12 cellular contexts compared by ENCODE assay signal in the genomic region with DNA sequence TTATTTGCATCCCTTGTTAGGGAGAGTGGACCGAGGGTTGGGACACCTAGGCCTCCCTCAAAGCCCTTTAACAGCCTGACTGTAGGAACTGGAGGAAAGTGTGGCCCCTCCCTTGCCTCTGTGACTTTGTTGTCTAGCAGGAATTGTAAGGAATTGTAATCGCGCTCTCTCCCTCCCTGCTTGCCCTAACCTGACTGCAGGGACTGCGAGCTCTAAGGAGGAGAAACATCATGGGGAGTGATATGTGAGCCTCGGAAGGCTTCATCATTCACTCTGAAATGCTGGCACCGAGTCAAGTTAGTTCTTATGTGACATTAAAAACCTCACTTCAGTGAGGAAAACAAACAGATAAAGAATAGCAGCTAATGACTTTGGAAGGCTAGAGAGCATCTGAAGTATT. TPM values are rescaled to one million over a fixed set of nuclear protein-coding genes. Genes with fewer than 3 reads are reported as not detected.
"Had no signal": no experiment of that assay in that cellular context is flagged by ENCODE, and none has a peak within 500 bp of the region (broad histone marks: within the 10 kb centered on the region; RNA-seq: fewer than 3 reads in every experiment).

No MANE protein-coding gene starts in this region.

- H3K4me3 ChIP-seq: ascending aorta, pancreas, stomach had no signal

- H3K27me3 ChIP-seq: ascending aorta, foreskin keratinocyte, pancreas had no signal

- H3K36me3 ChIP-seq: ascending aorta, pancreas, stomach had no signal

- FAIRE-seq: pancreas had no signal

- DNase-seq: activated CD4-positive, alpha-beta T cell treated with anti-CD3 and anti-CD28 coated beads for 48 hours; activated CD8-positive, alpha-beta memory T cell treated with anti-CD3 and anti-CD28 coated beads, Interleukin-2, amount 50 U/mL, for 48 hours; activated CD8-positive, alpha-beta T cell treated with anti-CD3 and anti-CD28 coated beads, Interleukin-2, amount 10 ng/mL, durations not matched to agents 7 days and 5 days; activated naive CD4-positive, alpha-beta T cell; foreskin keratinocyte; left colon; naive B cell; pancreas; stimulated activated CD4-positive, alpha-beta T cell treated with anti-CD3 and anti-CD28 coated beads, Interleukin-4, amount 100 ng/mL, for 24 hours; stomach had no signal

RNA-seq across cellular contexts. Expression of a gene that starts 58.7 kb away (rescaled TPM):
- total RNA-seq: activated CD8-positive, alpha-beta T cell treated with anti-CD3 and anti-CD28 coated beads, Interleukin-2, amount 10 ng/mL, durations not matched to agents 7 days and 5 days; ascending aorta; lung microvascular endothelial cell had no signal
